ENCODE assay signal across 10 cellular contexts in genomic region chr13:26502826-26503225, GRCh38. TPM values are rescaled to one million over a fixed set of nuclear protein-coding genes. Genes with fewer than 3 reads are reported as not detected.
DNase-seq lines count a peak whose midpoint lies in the region; TF ChIP-seq lines count a peak whose summit lies in the region.
"Had no signal": no experiment of that assay in that cellular context is flagged by ENCODE, and none has a peak within 500 bp of the region (broad histone marks: within the 10 kb centered on the region; RNA-seq: fewer than 3 reads in every experiment).

No MANE protein-coding gene starts in this region.

- H3K27me3 Mint-ChIP-seq in activated naive CD4-positive, alpha-beta T cell treated with anti-CD3 and anti-CD28 coated beads for 36 hours (ENCODE audit: low read depth), result no peaks in the 10 kb centered on the region
- H3K27me3 Mint-ChIP-seq: activated naive CD8-positive, alpha-beta T cell had no signal

- no peaks in the 10 kb centered on the region for H3F3A ChIP-seq in smooth muscle cell (ENCODE audit: low read depth)

- no peaks in the 10 kb centered on the region for H3K9me3 Mint-ChIP-seq in activated naive CD4-positive, alpha-beta T cell treated with anti-CD3 and anti-CD28 coated beads for 36 hours

- H3K27me3 ChIP-seq in hepatocyte (no peaks in the 10 kb centered on the region), subcutaneous abdominal adipose tissue (ENCODE audit: control insufficient read depth in 5 of 5, insufficient read depth in 4 of 5, low read length in 5 of 5) (no peaks in the 10 kb centered on the region), smooth muscle cell (ENCODE audit: low read depth) (no peaks in the 10 kb centered on the region), thyroid gland (no peaks in the 10 kb centered on the region)

- H3K4me3 ChIP-seq in hepatocyte (no peak overlapping the region), subcutaneous abdominal adipose tissue (ENCODE audit: low read depth in 1 of 5, low read length in 5 of 5) (peak overlapping the region in 1 of 5 donors; percentile 26), smooth muscle cell (no peak overlapping the region), thyroid gland (replicated peaks in 1 of 3) (no peak overlapping the region)
- H3K4me3 ChIP-seq: lower lobe of right lung had no signal

- CTCF ChIA-PET in activated naive CD4-positive, alpha-beta T cell treated with anti-CD3 and anti-CD28 coated beads for 36 hours (lab: Charles Lee), result interaction anchor here (0.6 to 2.7 kb wide), 5 partner anchors 9 to 967 kb away, joined by 3 to 12 read pairs (median 7); no protein-coding TSS in a partner anchor

- peaks cover 26% of the 10 kb centered on the region for H3K4me1 Mint-ChIP-seq in activated naive CD4-positive, alpha-beta T cell treated with anti-CD3 and anti-CD28 coated beads for 36 hours (ENCODE audit: low read depth)

- intact Hi-C loops in activated naive CD4-positive, alpha-beta T cell treated with anti-CD3 and anti-CD28 coated beads for 36 hours (cut with micrococcal nuclease), result loop anchor here (1.0 to 2.0 kb wide), 2 partner anchors 250 to 317 kb away; no protein-coding TSS in a partner anchor
- intact Hi-C loops in thyroid gland (cut with DNase I), result no loop called here

- no peaks in the 10 kb centered on the region for H3K9me2 ChIP-seq in hepatocyte (replicated peaks; ENCODE audit: insufficient read depth)

- no peaks in the 10 kb centered on the region for H3K36me3 Mint-ChIP-seq in activated naive CD4-positive, alpha-beta T cell treated with anti-CD3 and anti-CD28 coated beads for 36 hours (ENCODE audit: low read depth)
- H3K36me3 Mint-ChIP-seq: activated naive CD8-positive, alpha-beta T cell had no signal

- no peak overlapping the region for H3K4me2 ChIP-seq in hepatocyte
- H3K4me2 ChIP-seq in smooth muscle cell, result no peak overlapping the region

- DNase-seq in activated T-cell treated with anti-CD3 and anti-CD28 coated beads for 24 hours (ENCODE audit: low read depth) (peak; percentile 33), hepatocyte (ENCODE audit: low spot score) (peak; percentile 52), smooth muscle cell (lab: John Stamatoyannopoulos, UW; ENCODE audit: unreplicated experiment) (no peak), NCI-H2029 treated with DMSO at 0.1 percent for 48 hours (lab: John Stamatoyannopoulos, UW) (no peak), thyroid gland (no peak)
- no peak for DNase-seq in activated T-cell treated with anti-CD3 and anti-CD28 coated beads, Interleukin-2, amount 50 U/mL, for 1 hour
- DNase-seq in activated naive CD4-positive, alpha-beta T cell treated with anti-CD3 and anti-CD28 coated beads for 36 hours, result peak; percentile 73
- DNase-seq: lower lobe of right lung had no signal

- H2AFZ ChIP-seq in hepatocyte, result no peak overlapping the region
- H2AFZ ChIP-seq in smooth muscle cell (ENCODE audit: low read depth), result no peak overlapping the region

- H3K4me3 Mint-ChIP-seq in activated naive CD4-positive, alpha-beta T cell treated with anti-CD3 and anti-CD28 coated beads for 36 hours, result no peak overlapping the region
- H3K4me3 Mint-ChIP-seq: activated naive CD8-positive, alpha-beta T cell had no signal

- H3K36me3 ChIP-seq in hepatocyte (replicated peaks; ENCODE audit: insufficient read depth, low read depth), result no peaks in the 10 kb centered on the region
- no peaks in the 10 kb centered on the region for H3K36me3 ChIP-seq in subcutaneous abdominal adipose tissue (ENCODE audit: control insufficient read depth in 5 of 5, insufficient read depth in 5 of 5, low read length in 5 of 5)
- H3K36me3 ChIP-seq in smooth muscle cell (ENCODE audit: low read depth), result no peaks in the 10 kb centered on the region
- no peaks in the 10 kb centered on the region for H3K36me3 ChIP-seq in thyroid gland
- H3K36me3 ChIP-seq: lower lobe of right lung had no signal

- H3K4me1 ChIP-seq in hepatocyte (ENCODE audit: insufficient read depth) (no peaks in the 10 kb centered on the region), subcutaneous abdominal adipose tissue (ENCODE audit: control insufficient read depth in 5 of 5, insufficient read depth in 5 of 5, low read length in 5 of 5) (peaks cover 3 to 47% (median 32%) of the 10 kb centered on the region in 5 donors), smooth muscle cell (ENCODE audit: low read depth) (no peaks in the 10 kb centered on the region), thyroid gland (peaks cover 0 to 7% of the 10 kb centered on the region in 2 donors)
- H3K4me1 ChIP-seq: lower lobe of right lung had no signal

- H3K27ac ChIP-seq in hepatocyte (no peak overlapping the region), subcutaneous abdominal adipose tissue (ENCODE audit: low read depth, low read length) (peak overlapping the region; percentile 21), smooth muscle cell (ENCODE audit: low read depth) (no peak overlapping the region), thyroid gland (no peak overlapping the region)
- H3K27ac ChIP-seq: lower lobe of right lung had no signal

- no peaks in the 10 kb centered on the region for H3K79me2 ChIP-seq in hepatocyte
- no peaks in the 10 kb centered on the region for H3K79me2 ChIP-seq in smooth muscle cell (ENCODE audit: low read depth)

- TF ChIP-seq CTCF in hepatocyte (IDR thresholded peaks at IDR 0.05; ENCODE audit: poor library complexity), result no peak
- TF ChIP-seq CTCF in smooth muscle cell (IDR thresholded peaks at IDR 0.05; ENCODE audit: borderline replicate concordance, insufficient read depth, poor library complexity, severe bottlenecking), result no peak
- no peak for TF ChIP-seq CTCF in thyroid gland (IDR thresholded peaks at IDR 0.05)

- H3K27ac Mint-ChIP-seq in activated naive CD4-positive, alpha-beta T cell treated with anti-CD3 and anti-CD28 coated beads for 36 hours, result peak overlapping the region; percentile 63

- TF ChIP-seq POLR2A in thyroid gland (IDR thresholded peaks at IDR 0.05), result no peak

- no peak overlapping the region for H3K9ac ChIP-seq in subcutaneous abdominal adipose tissue (ENCODE audit: low read length in 5 of 5)
- H3K9ac ChIP-seq in smooth muscle cell (ENCODE audit: low read depth), result no peak overlapping the region

- no peaks in the 10 kb centered on the region for H4K20me1 ChIP-seq in hepatocyte (ENCODE audit: insufficient read depth, poor library complexity, severe bottlenecking)
- no peaks in the 10 kb centered on the region for H4K20me1 ChIP-seq in smooth muscle cell (ENCODE audit: low read depth)

- H3K9me3 ChIP-seq in hepatocyte (ENCODE audit: low read depth) (no peaks in the 10 kb centered on the region), subcutaneous abdominal adipose tissue (ENCODE audit: control insufficient read depth in 5 of 5, low read length in 5 of 5) (no peaks in the 10 kb centered on the region), smooth muscle cell (replicated peaks; ENCODE audit: low read depth) (no peaks in the 10 kb centered on the region), thyroid gland (no peaks in the 10 kb centered on the region)
- H3K9me3 ChIP-seq: lower lobe of right lung had no signal

- 37% methylated on average over 12 of the region's 12 CpGs for WGBS in hepatocyte (ENCODE audit: low lambda C conversion rate, missing lambda C conversion rate)
- 24% methylated on average over 12 of the region's 12 CpGs for WGBS in smooth muscle cell (ENCODE audit: low lambda C conversion rate)
- WGBS in thyroid gland, 2 donors, result 47 to 49% methylated on average over 12 of the region's 12 CpGs

RNA-seq across cellular contexts. Expression of gene WASF3, which starts 54.7 kb away (rescaled TPM):
- total RNA-seq in activated naive CD4-positive, alpha-beta T cell treated with anti-CD3 and anti-CD28 coated beads for 36 hours, result not detected
- total RNA-seq in hepatocyte (15.5 and 17.8 TPM in 2 replicates), smooth muscle cell (5.8 and 7.4 TPM in 2 replicates), thyroid gland (10 to 100 TPM; 41.0 to 56.1 (median 48.6) TPM)
- polyA plus RNA-seq in hepatocyte (10.1 and 10.4 TPM in 2 replicates), smooth muscle cell (3.7 and 4.0 TPM in 2 replicates)

Comparison
In these comparisons a context has a peak if more than half of its experiments do, and no peak if none do; other contexts are left out.
1. DNase-seq: peak in activated T-cell treated with anti-CD3 and anti-CD28 coated beads for 24 hours (single experiment), activated naive CD4-positive, alpha-beta T cell treated with anti-CD3 and anti-CD28 coated beads for 36 hours (single experiment) and hepatocyte (single experiment); none in activated T-cell treated with anti-CD3 and anti-CD28 coated beads, Interleukin-2, amount 50 U/mL, for 1 hour (single experiment), smooth muscle cell (single experiment), NCI-H2029 treated with DMSO at 0.1 percent for 48 hours (single experiment) and thyroid gland (0 of 2).